Comparison of ENCODE assay signal across 1 cellular context in genomic region chr2:203450571-203450970, GRCh38.
TF ChIP-seq lines count a peak whose summit lies in the region.

No MANE protein-coding gene starts in this region.

TF ChIP-seq in SK-N-SH, 30 proteins besides CTCF, POLR2A, EP300 and RAD21 (continued from another document):
- TF ChIP-seq, protein P1, sequence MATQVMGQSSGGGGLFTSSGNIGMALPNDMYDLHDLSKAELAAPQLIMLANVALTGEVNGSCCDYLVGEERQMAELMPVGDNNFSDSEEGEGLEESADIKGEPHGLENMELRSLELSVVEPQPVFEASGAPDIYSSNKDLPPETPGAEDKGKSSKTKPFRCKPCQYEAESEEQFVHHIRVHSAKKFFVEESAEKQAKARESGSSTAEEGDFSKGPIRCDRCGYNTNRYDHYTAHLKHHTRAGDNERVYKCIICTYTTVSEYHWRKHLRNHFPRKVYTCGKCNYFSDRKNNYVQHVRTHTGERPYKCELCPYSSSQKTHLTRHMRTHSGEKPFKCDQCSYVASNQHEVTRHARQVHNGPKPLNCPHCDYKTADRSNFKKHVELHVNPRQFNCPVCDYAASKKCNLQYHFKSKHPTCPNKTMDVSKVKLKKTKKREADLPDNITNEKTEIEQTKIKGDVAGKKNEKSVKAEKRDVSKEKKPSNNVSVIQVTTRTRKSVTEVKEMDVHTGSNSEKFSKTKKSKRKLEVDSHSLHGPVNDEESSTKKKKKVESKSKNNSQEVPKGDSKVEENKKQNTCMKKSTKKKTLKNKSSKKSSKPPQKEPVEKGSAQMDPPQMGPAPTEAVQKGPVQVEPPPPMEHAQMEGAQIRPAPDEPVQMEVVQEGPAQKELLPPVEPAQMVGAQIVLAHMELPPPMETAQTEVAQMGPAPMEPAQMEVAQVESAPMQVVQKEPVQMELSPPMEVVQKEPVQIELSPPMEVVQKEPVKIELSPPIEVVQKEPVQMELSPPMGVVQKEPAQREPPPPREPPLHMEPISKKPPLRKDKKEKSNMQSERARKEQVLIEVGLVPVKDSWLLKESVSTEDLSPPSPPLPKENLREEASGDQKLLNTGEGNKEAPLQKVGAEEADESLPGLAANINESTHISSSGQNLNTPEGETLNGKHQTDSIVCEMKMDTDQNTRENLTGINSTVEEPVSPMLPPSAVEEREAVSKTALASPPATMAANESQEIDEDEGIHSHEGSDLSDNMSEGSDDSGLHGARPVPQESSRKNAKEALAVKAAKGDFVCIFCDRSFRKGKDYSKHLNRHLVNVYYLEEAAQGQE (IDR thresholded peaks at IDR 0.05; ENCODE audit: low read depth, low read length) = no peak
- TF ChIP-seq, protein P2, sequence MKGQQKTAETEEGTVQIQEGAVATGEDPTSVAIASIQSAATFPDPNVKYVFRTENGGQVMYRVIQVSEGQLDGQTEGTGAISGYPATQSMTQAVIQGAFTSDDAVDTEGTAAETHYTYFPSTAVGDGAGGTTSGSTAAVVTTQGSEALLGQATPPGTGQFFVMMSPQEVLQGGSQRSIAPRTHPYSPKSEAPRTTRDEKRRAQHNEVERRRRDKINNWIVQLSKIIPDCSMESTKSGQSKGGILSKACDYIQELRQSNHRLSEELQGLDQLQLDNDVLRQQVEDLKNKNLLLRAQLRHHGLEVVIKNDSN (IDR thresholded peaks at IDR 0.05; ENCODE audit: borderline replicate concordance, low read depth) = no peak
- TF ChIP-seq TCF12 (IDR thresholded peaks at IDR 0.05) = no peak
